In genomic region chr2:217909156-217909820, GRCh38 we compare ENCODE assay signal across 13 cellular contexts.
A peak's percentile ranks its signal among the peaks of the same experiment; 100 is the strongest.
DNase-seq lines count a peak whose midpoint lies in the region; ATAC-seq and TF ChIP-seq lines count a peak whose summit lies in the region.
"Had no signal": no experiment of that assay in that cellular context is flagged by ENCODE, and none has a peak within 500 bp of the region (broad histone marks: within the 10 kb centered on the region; RNA-seq: fewer than 3 reads in every experiment).

No MANE protein-coding gene starts in this region.

- no peak for TF ChIP-seq POLR2A in esophagus muscularis mucosa (IDR thresholded peaks at IDR 0.05; ENCODE audit: low read depth)
- no peak for TF ChIP-seq POLR2A in vagina (IDR thresholded peaks at IDR 0.05)

- H3K27ac ChIP-seq in esophagus muscularis mucosa (replicated peaks in 1 of 4) (peak overlapping the region; percentile 89 to 98 (median 97)), neuronal stem cell (replicated peaks; ENCODE audit: low read length) (no peak overlapping the region), vagina (peak overlapping the region; percentile 91)

- no peak overlapping the region for H3K4me3 Mint-ChIP-seq in activated naive CD8-positive, alpha-beta T cell treated with anti-CD3 and anti-CD28 coated beads, Interleukin-2, amount 50 U/mL, for 24 hours
- no peak overlapping the region for H3K4me3 Mint-ChIP-seq in activated naive CD8-positive, alpha-beta T cell treated with anti-CD3 and anti-CD28 coated beads for 36 hours
- H3K4me3 Mint-ChIP-seq: activated T-cell treated with anti-CD3 and anti-CD28 coated beads, Interleukin-2, amount 50 U/mL, for 72 hours; natural killer cell treated with Interleukin-12 subunit alpha and Interleukin-12 subunit beta and Interleukin-15 and Interleukin-18, amount 100 ng/mL, for 72 hours had no signal

- peaks cover 0 to 22% (median 13%) of the 10 kb centered on the region in 4 donors for H3K36me3 ChIP-seq in esophagus muscularis mucosa
- no peaks in the 10 kb centered on the region for H3K36me3 ChIP-seq in neuronal stem cell (replicated peaks in 1 of 2; ENCODE audit: control insufficient read depth in 2 of 2, insufficient read depth in 2 of 2, low read length in 2 of 2)
- no peaks in the 10 kb centered on the region for H3K36me3 ChIP-seq in vagina
- H3K36me3 ChIP-seq: HAP-1 had no signal

- H3K9ac ChIP-seq in neuronal stem cell (ENCODE audit: low read depth, low read length, poor library complexity), result no peak overlapping the region

- H3K79me1 ChIP-seq in neuronal stem cell (ENCODE audit: low read depth, low read length), result no peaks in the 10 kb centered on the region

- H3K4me3 ChIP-seq in esophagus muscularis mucosa (peak overlapping the region in 3 of 4 donors; percentile 15 to 24 (median 18)), neuronal stem cell (ENCODE audit: low read length in 2 of 2) (no peak overlapping the region), vagina (no peak overlapping the region)
- H3K4me3 ChIP-seq: HAP-1 had no signal

- no peak overlapping the region for H2BK5ac ChIP-seq in neuronal stem cell (ENCODE audit: low read length)

- no peak overlapping the region for H2BK120ac ChIP-seq in neuronal stem cell (ENCODE audit: low read depth, low read length)

- no peak overlapping the region for H3K4ac ChIP-seq in neuronal stem cell (ENCODE audit: low read length)

- H4K91ac ChIP-seq in neuronal stem cell (ENCODE audit: low read depth, low read length, poor library complexity), result no peak overlapping the region

- H2AFZ ChIP-seq in neuronal stem cell (ENCODE audit: low read length), result no peak overlapping the region

- H3K27me3 ChIP-seq in esophagus muscularis mucosa, result no peaks in the 10 kb centered on the region
- H3K27me3 ChIP-seq in neuronal stem cell (ENCODE audit: control insufficient read depth in 3 of 3, insufficient read depth in 3 of 3, low read depth in 1 of 3, low read length in 3 of 3), result peaks cover 0 to 8% (median 0%) of the 10 kb centered on the region in 3 experiments
- H3K27me3 ChIP-seq in vagina, result no peaks in the 10 kb centered on the region

- TF ChIP-seq EP300 in esophagus muscularis mucosa (IDR thresholded peaks at IDR 0.05), result no peak

- H2AK5ac ChIP-seq in neuronal stem cell (ENCODE audit: low read depth, low read length), result no peak overlapping the region

- peaks cover 22% of the 10 kb centered on the region for H3K27me3 Mint-ChIP-seq in activated naive CD8-positive, alpha-beta T cell treated with anti-CD3 and anti-CD28 coated beads, Interleukin-2, amount 50 U/mL, for 24 hours
- H3K27me3 Mint-ChIP-seq in activated naive CD8-positive, alpha-beta T cell treated with anti-CD3 and anti-CD28 coated beads for 36 hours, result peaks cover 28% of the 10 kb centered on the region

- 34% methylated on average over 8 of the region's 10 CpGs for WGBS in esophagus muscularis mucosa
- no CpG with 5 or more reads among the region's 10 CpGs for WGBS in neuronal stem cell (ENCODE audit: extremely low coverage in 2 of 2, insufficient read length in 2 of 2, insufficient replicate concordance in 1 of 2), 2 donors

- H3K23ac ChIP-seq in neuronal stem cell (ENCODE audit: low read depth, low read length, poor library complexity), result peak overlapping the region; percentile 14

- peaks cover 4% of the 10 kb centered on the region for H3K4me1 Mint-ChIP-seq in activated naive CD8-positive, alpha-beta T cell treated with anti-CD3 and anti-CD28 coated beads, Interleukin-2, amount 50 U/mL, for 24 hours
- H3K4me1 Mint-ChIP-seq in activated naive CD8-positive, alpha-beta T cell treated with anti-CD3 and anti-CD28 coated beads for 36 hours, result peaks cover 4% of the 10 kb centered on the region

- no peak for TF ChIP-seq CTCF in esophagus muscularis mucosa (IDR thresholded peaks at IDR 0.05)
- TF ChIP-seq CTCF in vagina (IDR thresholded peaks at IDR 0.05), result no peak

- H3K27ac Mint-ChIP-seq in activated naive CD8-positive, alpha-beta T cell treated with anti-CD3 and anti-CD28 coated beads, Interleukin-2, amount 50 U/mL, for 24 hours, result no peak overlapping the region
- no peak overlapping the region for H3K27ac Mint-ChIP-seq in activated naive CD8-positive, alpha-beta T cell treated with anti-CD3 and anti-CD28 coated beads for 36 hours
- H3K27ac Mint-ChIP-seq: activated T-cell treated with anti-CD3 and anti-CD28 coated beads, Interleukin-2, amount 50 U/mL, for 72 hours; natural killer cell treated with Interleukin-12 subunit alpha and Interleukin-12 subunit beta and Interleukin-15 and Interleukin-18, amount 100 ng/mL, for 72 hours had no signal

- peak; percentile 13 for ATAC-seq in activated naive CD8-positive, alpha-beta T cell treated with anti-CD3 and anti-CD28 coated beads, Interleukin-2, amount 50 U/mL, for 24 hours
- ATAC-seq in GM18870 (IDR thresholded peaks at IDR 0.05; ENCODE audit: unreplicated experiment), result no peak
- no peak for ATAC-seq in HG03342 (IDR thresholded peaks at IDR 0.05; ENCODE audit: unreplicated experiment)
- ATAC-seq: activated T-cell treated with anti-CD3 and anti-CD28 coated beads, Interleukin-2, amount 50 U/mL, for 72 hours; natural killer cell treated with Interleukin-12 subunit alpha and Interleukin-12 subunit beta and Interleukin-15 and Interleukin-18, amount 100 ng/mL, for 72 hours had no signal

- DNase-seq in activated naive CD8-positive, alpha-beta T cell treated with anti-CD3 and anti-CD28 coated beads, Interleukin-2, amount 50 U/mL, for 24 hours, result no peak
- no peak for DNase-seq in activated naive CD8-positive, alpha-beta T cell treated with anti-CD3 and anti-CD28 coated beads for 36 hours
- DNase-seq in esophagus muscularis mucosa (ENCODE audit: extremely low spot score), result no peak
- no peak for DNase-seq in neuronal stem cell (ENCODE audit: low spot score)
- DNase-seq in vagina (ENCODE audit: extremely low spot score in 2 of 2), result no peak
- DNase-seq in NCI-H524 (lab: John Stamatoyannopoulos, UW), result no peak
- DNase-seq: activated T-cell treated with anti-CD3 and anti-CD28 coated beads, Interleukin-2, amount 50 U/mL, for 72 hours; effector CD8-positive, alpha-beta T cell; KBM-7 had no signal

- intact Hi-C loops in esophagus muscularis mucosa (cut with DNase I) (no loop called here), vagina (cut with DNase I) (no loop called here)

- no peak overlapping the region for H3K4me2 ChIP-seq in neuronal stem cell (ENCODE audit: insufficient read depth, low read length, poor library complexity, severe bottlenecking)

- H4K8ac ChIP-seq in neuronal stem cell (ENCODE audit: low read depth, low read length), result no peak overlapping the region

- H2BK15ac ChIP-seq in neuronal stem cell (ENCODE audit: low read length), result no peak overlapping the region

- H3K14ac ChIP-seq in neuronal stem cell (ENCODE audit: low read length), result no peak overlapping the region

- no peak overlapping the region for H2BK12ac ChIP-seq in neuronal stem cell (ENCODE audit: low read length)

- H3K4me1 ChIP-seq in esophagus muscularis mucosa (peaks cover 99 to 100% (median 100%) of the 10 kb centered on the region in 4 donors), neuronal stem cell (ENCODE audit: control insufficient read depth in 2 of 2, insufficient read depth in 1 of 2, low read depth in 1 of 2, low read length in 2 of 2) (peaks cover 0 to 8% of the 10 kb centered on the region in 2 donors), vagina (peaks cover 100% of the 10 kb centered on the region)
- H3K4me1 ChIP-seq: HAP-1 had no signal

- no peaks in the 10 kb centered on the region for H3K36me3 Mint-ChIP-seq in activated naive CD8-positive, alpha-beta T cell treated with anti-CD3 and anti-CD28 coated beads, Interleukin-2, amount 50 U/mL, for 24 hours (ENCODE audit: low read depth)
- no peaks in the 10 kb centered on the region for H3K36me3 Mint-ChIP-seq in activated naive CD8-positive, alpha-beta T cell treated with anti-CD3 and anti-CD28 coated beads for 36 hours
- H3K36me3 Mint-ChIP-seq: natural killer cell treated with Interleukin-12 subunit alpha and Interleukin-12 subunit beta and Interleukin-15 and Interleukin-18, amount 100 ng/mL, for 72 hours had no signal

- no peaks in the 10 kb centered on the region for H3K9me3 ChIP-seq in esophagus muscularis mucosa
- H3K9me3 ChIP-seq in neuronal stem cell (replicated peaks in 1 of 2; ENCODE audit: control insufficient read depth in 2 of 2, insufficient read depth in 1 of 2, low read depth in 1 of 2, low read length in 2 of 2), result no peaks in the 10 kb centered on the region
- no peaks in the 10 kb centered on the region for H3K9me3 ChIP-seq in vagina
- H3K9me3 ChIP-seq: HAP-1 had no signal

- H3K18ac ChIP-seq in neuronal stem cell (ENCODE audit: low read length), result peak overlapping the region; percentile 15

- no peaks in the 10 kb centered on the region for H3K9me3 Mint-ChIP-seq in activated naive CD8-positive, alpha-beta T cell treated with anti-CD3 and anti-CD28 coated beads, Interleukin-2, amount 50 U/mL, for 24 hours
- no peaks in the 10 kb centered on the region for H3K9me3 Mint-ChIP-seq in activated naive CD8-positive, alpha-beta T cell treated with anti-CD3 and anti-CD28 coated beads for 36 hours
- H3K9me3 Mint-ChIP-seq: activated T-cell treated with anti-CD3 and anti-CD28 coated beads, Interleukin-2, amount 50 U/mL, for 72 hours; natural killer cell treated with Interleukin-12 subunit alpha and Interleukin-12 subunit beta and Interleukin-15 and Interleukin-18, amount 100 ng/mL, for 72 hours had no signal

Comparison
In these comparisons a context has a peak if more than half of its experiments do, and no peak if none do; other contexts are left out.
1. H3K4me3 ChIP-seq: peak in esophagus muscularis mucosa (3 of 4); none in neuronal stem cell (0 of 2) and vagina (0 of 2).